In the genomic region with DNA sequence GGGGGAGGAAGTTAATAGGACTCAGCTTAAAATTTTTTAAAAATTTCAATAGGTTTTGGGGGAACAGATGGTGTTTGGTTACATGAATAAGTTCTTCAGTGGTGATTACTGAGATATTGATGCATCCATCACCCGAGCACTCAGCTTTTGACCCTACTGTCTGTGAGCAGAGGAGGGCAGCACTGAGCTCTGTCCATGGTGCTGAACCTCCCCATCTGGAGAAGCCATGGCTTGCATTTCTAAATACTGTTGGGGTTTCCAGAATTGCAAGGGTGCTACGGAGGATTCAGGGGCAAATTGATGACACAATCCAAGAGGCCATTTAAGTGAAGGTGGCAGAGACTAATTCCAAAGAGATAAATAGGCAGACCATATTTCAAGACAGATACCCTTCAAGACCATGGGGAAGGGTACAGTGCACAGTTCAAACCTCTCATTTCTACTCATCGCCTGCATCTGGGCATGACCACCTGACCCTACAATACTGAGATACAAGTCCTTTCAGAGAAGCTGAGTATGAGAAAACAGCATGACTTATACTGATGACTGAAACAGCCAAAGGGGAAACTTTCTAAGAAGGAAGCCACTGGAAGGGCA, we compare ENCODE assay signal across 1 cellular context.
TF ChIP-seq lines count a peak whose summit lies in the region.

No MANE protein-coding gene starts in this region.

TF ChIP-seq in H1, 55 proteins besides CTCF, POLR2A, EP300 and RAD21 (continued from another document):
- TF ChIP-seq, protein P1, sequence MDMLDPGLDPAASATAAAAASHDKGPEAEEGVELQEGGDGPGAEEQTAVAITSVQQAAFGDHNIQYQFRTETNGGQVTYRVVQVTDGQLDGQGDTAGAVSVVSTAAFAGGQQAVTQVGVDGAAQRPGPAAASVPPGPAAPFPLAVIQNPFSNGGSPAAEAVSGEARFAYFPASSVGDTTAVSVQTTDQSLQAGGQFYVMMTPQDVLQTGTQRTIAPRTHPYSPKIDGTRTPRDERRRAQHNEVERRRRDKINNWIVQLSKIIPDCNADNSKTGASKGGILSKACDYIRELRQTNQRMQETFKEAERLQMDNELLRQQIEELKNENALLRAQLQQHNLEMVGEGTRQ (IDR thresholded peaks at IDR 0.05; ENCODE audit: low read length), result no peak
- TF ChIP-seq, protein P2, sequence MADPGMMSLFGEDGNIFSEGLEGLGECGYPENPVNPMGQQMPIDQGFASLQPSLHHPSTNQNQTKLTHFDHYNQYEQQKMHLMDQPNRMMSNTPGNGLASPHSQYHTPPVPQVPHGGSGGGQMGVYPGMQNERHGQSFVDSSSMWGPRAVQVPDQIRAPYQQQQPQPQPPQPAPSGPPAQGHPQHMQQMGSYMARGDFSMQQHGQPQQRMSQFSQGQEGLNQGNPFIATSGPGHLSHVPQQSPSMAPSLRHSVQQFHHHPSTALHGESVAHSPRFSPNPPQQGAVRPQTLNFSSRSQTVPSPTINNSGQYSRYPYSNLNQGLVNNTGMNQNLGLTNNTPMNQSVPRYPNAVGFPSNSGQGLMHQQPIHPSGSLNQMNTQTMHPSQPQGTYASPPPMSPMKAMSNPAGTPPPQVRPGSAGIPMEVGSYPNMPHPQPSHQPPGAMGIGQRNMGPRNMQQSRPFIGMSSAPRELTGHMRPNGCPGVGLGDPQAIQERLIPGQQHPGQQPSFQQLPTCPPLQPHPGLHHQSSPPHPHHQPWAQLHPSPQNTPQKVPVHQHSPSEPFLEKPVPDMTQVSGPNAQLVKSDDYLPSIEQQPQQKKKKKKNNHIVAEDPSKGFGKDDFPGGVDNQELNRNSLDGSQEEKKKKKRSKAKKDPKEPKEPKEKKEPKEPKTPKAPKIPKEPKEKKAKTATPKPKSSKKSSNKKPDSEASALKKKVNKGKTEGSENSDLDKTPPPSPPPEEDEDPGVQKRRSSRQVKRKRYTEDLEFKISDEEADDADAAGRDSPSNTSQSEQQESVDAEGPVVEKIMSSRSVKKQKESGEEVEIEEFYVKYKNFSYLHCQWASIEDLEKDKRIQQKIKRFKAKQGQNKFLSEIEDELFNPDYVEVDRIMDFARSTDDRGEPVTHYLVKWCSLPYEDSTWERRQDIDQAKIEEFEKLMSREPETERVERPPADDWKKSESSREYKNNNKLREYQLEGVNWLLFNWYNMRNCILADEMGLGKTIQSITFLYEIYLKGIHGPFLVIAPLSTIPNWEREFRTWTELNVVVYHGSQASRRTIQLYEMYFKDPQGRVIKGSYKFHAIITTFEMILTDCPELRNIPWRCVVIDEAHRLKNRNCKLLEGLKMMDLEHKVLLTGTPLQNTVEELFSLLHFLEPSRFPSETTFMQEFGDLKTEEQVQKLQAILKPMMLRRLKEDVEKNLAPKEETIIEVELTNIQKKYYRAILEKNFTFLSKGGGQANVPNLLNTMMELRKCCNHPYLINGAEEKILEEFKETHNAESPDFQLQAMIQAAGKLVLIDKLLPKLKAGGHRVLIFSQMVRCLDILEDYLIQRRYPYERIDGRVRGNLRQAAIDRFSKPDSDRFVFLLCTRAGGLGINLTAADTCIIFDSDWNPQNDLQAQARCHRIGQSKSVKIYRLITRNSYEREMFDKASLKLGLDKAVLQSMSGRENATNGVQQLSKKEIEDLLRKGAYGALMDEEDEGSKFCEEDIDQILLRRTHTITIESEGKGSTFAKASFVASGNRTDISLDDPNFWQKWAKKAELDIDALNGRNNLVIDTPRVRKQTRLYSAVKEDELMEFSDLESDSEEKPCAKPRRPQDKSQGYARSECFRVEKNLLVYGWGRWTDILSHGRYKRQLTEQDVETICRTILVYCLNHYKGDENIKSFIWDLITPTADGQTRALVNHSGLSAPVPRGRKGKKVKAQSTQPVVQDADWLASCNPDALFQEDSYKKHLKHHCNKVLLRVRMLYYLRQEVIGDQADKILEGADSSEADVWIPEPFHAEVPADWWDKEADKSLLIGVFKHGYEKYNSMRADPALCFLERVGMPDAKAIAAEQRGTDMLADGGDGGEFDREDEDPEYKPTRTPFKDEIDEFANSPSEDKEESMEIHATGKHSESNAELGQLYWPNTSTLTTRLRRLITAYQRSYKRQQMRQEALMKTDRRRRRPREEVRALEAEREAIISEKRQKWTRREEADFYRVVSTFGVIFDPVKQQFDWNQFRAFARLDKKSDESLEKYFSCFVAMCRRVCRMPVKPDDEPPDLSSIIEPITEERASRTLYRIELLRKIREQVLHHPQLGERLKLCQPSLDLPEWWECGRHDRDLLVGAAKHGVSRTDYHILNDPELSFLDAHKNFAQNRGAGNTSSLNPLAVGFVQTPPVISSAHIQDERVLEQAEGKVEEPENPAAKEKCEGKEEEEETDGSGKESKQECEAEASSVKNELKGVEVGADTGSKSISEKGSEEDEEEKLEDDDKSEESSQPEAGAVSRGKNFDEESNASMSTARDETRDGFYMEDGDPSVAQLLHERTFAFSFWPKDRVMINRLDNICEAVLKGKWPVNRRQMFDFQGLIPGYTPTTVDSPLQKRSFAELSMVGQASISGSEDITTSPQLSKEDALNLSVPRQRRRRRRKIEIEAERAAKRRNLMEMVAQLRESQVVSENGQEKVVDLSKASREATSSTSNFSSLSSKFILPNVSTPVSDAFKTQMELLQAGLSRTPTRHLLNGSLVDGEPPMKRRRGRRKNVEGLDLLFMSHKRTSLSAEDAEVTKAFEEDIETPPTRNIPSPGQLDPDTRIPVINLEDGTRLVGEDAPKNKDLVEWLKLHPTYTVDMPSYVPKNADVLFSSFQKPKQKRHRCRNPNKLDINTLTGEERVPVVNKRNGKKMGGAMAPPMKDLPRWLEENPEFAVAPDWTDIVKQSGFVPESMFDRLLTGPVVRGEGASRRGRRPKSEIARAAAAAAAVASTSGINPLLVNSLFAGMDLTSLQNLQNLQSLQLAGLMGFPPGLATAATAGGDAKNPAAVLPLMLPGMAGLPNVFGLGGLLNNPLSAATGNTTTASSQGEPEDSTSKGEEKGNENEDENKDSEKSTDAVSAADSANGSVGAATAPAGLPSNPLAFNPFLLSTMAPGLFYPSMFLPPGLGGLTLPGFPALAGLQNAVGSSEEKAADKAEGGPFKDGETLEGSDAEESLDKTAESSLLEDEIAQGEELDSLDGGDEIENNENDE (IDR thresholded peaks at IDR 0.05; ENCODE audit: insufficient replicate concordance, low read length), result no peak
- TF ChIP-seq RXRA (IDR thresholded peaks at IDR 0.05; ENCODE audit: insufficient read depth, low read depth, low read length) (no peak), CBX5 (IDR thresholded peaks at IDR 0.05; ENCODE audit: low read depth, low read length) (no peak), HDAC6 (IDR thresholded peaks at IDR 0.05; ENCODE audit: low read depth, low read length) (no peak), RFX5 (IDR thresholded peaks at IDR 0.05; ENCODE audit: borderline replicate concordance, low read depth, low read length) (no peak), YY1 (IDR thresholded peaks at IDR 0.05; ENCODE audit: low read depth, low read length) (peak; percentile 71; the same call in 1 of the 2 replicates)
- TF ChIP-seq, protein P3, sequence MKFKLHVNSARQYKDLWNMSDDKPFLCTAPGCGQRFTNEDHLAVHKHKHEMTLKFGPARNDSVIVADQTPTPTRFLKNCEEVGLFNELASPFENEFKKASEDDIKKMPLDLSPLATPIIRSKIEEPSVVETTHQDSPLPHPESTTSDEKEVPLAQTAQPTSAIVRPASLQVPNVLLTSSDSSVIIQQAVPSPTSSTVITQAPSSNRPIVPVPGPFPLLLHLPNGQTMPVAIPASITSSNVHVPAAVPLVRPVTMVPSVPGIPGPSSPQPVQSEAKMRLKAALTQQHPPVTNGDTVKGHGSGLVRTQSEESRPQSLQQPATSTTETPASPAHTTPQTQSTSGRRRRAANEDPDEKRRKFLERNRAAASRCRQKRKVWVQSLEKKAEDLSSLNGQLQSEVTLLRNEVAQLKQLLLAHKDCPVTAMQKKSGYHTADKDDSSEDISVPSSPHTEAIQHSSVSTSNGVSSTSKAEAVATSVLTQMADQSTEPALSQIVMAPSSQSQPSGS (IDR thresholded peaks at IDR 0.05; ENCODE audit: low read length), result no peak
